ENCODE assay signal across 1 cellular context in genomic region chr2:123128951-123129350, GRCh38.
TF ChIP-seq lines count a peak whose summit lies in the region.

No MANE protein-coding gene starts in this region.

TF ChIP-seq in GM23338, 12 proteins besides CTCF, POLR2A, EP300 and RAD21 (continued from another document):
- TF ChIP-seq ZNF462 (CRISPR knock-in tag; IDR thresholded peaks at IDR 0.05), result no peak
- no peak for TF ChIP-seq ZNF331 (CRISPR knock-in tag; IDR thresholded peaks at IDR 0.05; ENCODE audit: low read depth)
- TF ChIP-seq CREB1 (CRISPR knock-in tag; IDR thresholded peaks at IDR 0.05; ENCODE audit: low read depth), result no peak
- no peak for TF ChIP-seq ETS1 (IDR thresholded peaks at IDR 0.05)
